8 cellular contexts compared by ENCODE assay signal in genomic region chr1:116168277-116169032, GRCh38. TPM values are rescaled to one million over a fixed set of nuclear protein-coding genes. Genes with fewer than 3 reads are reported as not detected.
DNase-seq lines count a peak whose midpoint lies in the region; ATAC-seq and TF ChIP-seq lines count a peak whose summit lies in the region.

No MANE protein-coding gene starts in this region.

- H3K9ac ChIP-seq in HCT116 (ENCODE audit: low read length) (no peak overlapping the region), endocrine pancreas (ENCODE audit: control insufficient read depth, insufficient read depth, low read length) (peak overlapping the region; percentile 83)

- DNase-seq in GM04504 (ENCODE audit: low read depth) (peak; percentile 12), HCT116 (ENCODE audit: low read depth, low spot score) (no peak), NAMALWA (ENCODE audit: low spot score) (peak; percentile 26), NCI-H524 treated with DMSO at 0.1 percent for 48 hours (lab: John Stamatoyannopoulos, UW) (no peak)
- DNase-seq in activated CD8-positive, alpha-beta memory T cell treated with anti-CD3 and anti-CD28 coated beads, Interleukin-2, amount 10 ng/mL, durations not matched to agents 7 days and 5 days, result peak; percentile 83
- peak; percentile 77 for DNase-seq in stimulated activated CD8-positive, alpha-beta memory T cell treated with anti-CD3 and anti-CD28 coated beads, Interleukin-15, amount 100 ng/mL, for 24 hours (ENCODE audit: low read depth)

- peak overlapping the region in 1 of 2 experiments; percentile 23; a peak in 2 of 4 replicates for H3K4me3 ChIP-seq in HCT116 (replicated peaks in 1 of 2; ENCODE audit: low read depth in 1 of 2, low read length in 2 of 2)
- no peak overlapping the region for H3K4me3 ChIP-seq in endocrine pancreas (ENCODE audit: control insufficient read depth, insufficient read depth, low read length)
- peak overlapping the region; percentile 43 for H3K4me3 ChIP-seq in mesodermal cell (ENCODE audit: extremely low read depth, insufficient read depth, low read length, poor library complexity, severe bottlenecking)

- H3K9me3 Mint-ChIP-seq in activated CD8-positive, alpha-beta memory T cell treated with anti-CD3 and anti-CD28 coated beads, Interleukin-2, amount 10 ng/mL, durations not matched to agents 7 days and 5 days (ENCODE audit: low read depth), result no peaks in the 10 kb centered on the region

- no peaks in the 10 kb centered on the region for H3K79me2 ChIP-seq in HCT116 (ENCODE audit: insufficient read depth, low read length)

- peaks cover 0 to 6% of the 10 kb centered on the region in 2 experiments; a peak in 1 of 4 replicates for H3K4me1 ChIP-seq in HCT116 (ENCODE audit: control insufficient read depth in 1 of 2, insufficient read depth in 2 of 2, low read length in 2 of 2)
- H3K4me1 ChIP-seq in endocrine pancreas (ENCODE audit: control insufficient read depth, insufficient read depth, low read length), result no peaks in the 10 kb centered on the region
- H3K4me1 ChIP-seq in mesodermal cell (ENCODE audit: control insufficient read depth, insufficient read depth, low read length, poor library complexity, severe bottlenecking), result no peaks in the 10 kb centered on the region

- peak; percentile 21 to 69 (median 68); a peak in 4 of 6 replicates for TF ChIP-seq CTCF in HCT116 (IDR thresholded peaks at IDR 0.05 in 2 of 3, conservative IDR thresholded peaks at IDR 0.05 in 1 of 3; ENCODE audit: borderline replicate concordance in 1 of 3, insufficient read depth in 1 of 3, low read depth in 2 of 3, low read length in 2 of 3)

- no peak for TF ChIP-seq POLR2A in HCT116 (IDR thresholded peaks at IDR 0.05; ENCODE audit: borderline replicate concordance, extremely low read depth, insufficient read depth, insufficient read length)

- peak overlapping the region; percentile 61 for H3K4me3 Mint-ChIP-seq in activated CD8-positive, alpha-beta memory T cell treated with anti-CD3 and anti-CD28 coated beads, Interleukin-2, amount 10 ng/mL, durations not matched to agents 7 days and 5 days

- POLR2A ChIA-PET in HCT116 (lab: Charles Lee), result no interaction called here

- no peaks in the 10 kb centered on the region for H3K27me3 Mint-ChIP-seq in activated CD8-positive, alpha-beta memory T cell treated with anti-CD3 and anti-CD28 coated beads, Interleukin-2, amount 10 ng/mL, durations not matched to agents 7 days and 5 days

- peak overlapping the region; percentile 39 for H3K27ac Mint-ChIP-seq in activated CD8-positive, alpha-beta memory T cell treated with anti-CD3 and anti-CD28 coated beads, Interleukin-2, amount 10 ng/mL, durations not matched to agents 7 days and 5 days

- H3K27me3 ChIP-seq in HCT116 (ENCODE audit: insufficient read depth, low read length) (0 out of 2 replicates have a peak, but pooled peaks cover 5% of the 10 kb centered on the region), endocrine pancreas (ENCODE audit: control insufficient read depth, insufficient read depth, low read length) (no peaks in the 10 kb centered on the region)

- peaks cover 6% of the 10 kb centered on the region for H3K4me1 Mint-ChIP-seq in activated CD8-positive, alpha-beta memory T cell treated with anti-CD3 and anti-CD28 coated beads, Interleukin-2, amount 10 ng/mL, durations not matched to agents 7 days and 5 days

- H3K36me3 Mint-ChIP-seq in activated CD8-positive, alpha-beta memory T cell treated with anti-CD3 and anti-CD28 coated beads, Interleukin-2, amount 10 ng/mL, durations not matched to agents 7 days and 5 days, result no peaks in the 10 kb centered on the region

- intact Hi-C loops in HCT116 (cut with micrococcal nuclease), result no loop called here

- peak overlapping the region; percentile 69 for H3K4me2 ChIP-seq in HCT116 (ENCODE audit: low read length)

- H3K36me3 ChIP-seq in HCT116 (ENCODE audit: control insufficient read depth in 1 of 2, insufficient read depth in 2 of 2, low read length in 2 of 2) (no peaks in the 10 kb centered on the region), endocrine pancreas (ENCODE audit: control insufficient read depth, insufficient read depth, low read length) (no peaks in the 10 kb centered on the region), mesodermal cell (ENCODE audit: control insufficient read depth, insufficient read depth, low read length) (no peaks in the 10 kb centered on the region)

- H3K9me3 ChIP-seq in HCT116 (ENCODE audit: control insufficient read depth in 1 of 2, insufficient read depth in 1 of 2, low read depth in 1 of 2, low read length in 2 of 2) (no peaks in the 10 kb centered on the region), endocrine pancreas (ENCODE audit: control insufficient read depth, low read length) (no peaks in the 10 kb centered on the region), mesodermal cell (ENCODE audit: control insufficient read depth, low read length) (no peaks in the 10 kb centered on the region)

- RAD21 ChIA-PET in HCT116 (lab: Charles Lee; ENCODE audit: low non-redundant PET in 1 of 2, low total read pairs in 2 of 2, uncharacterized antibody in 2 of 2, unreplicated experiment in 2 of 2), result no interaction called here

- BruUV-seq in HCT116 (replicated peaks; lab: Mats Ljungman, UMichigan), result no TSS peak

- WGBS in mesodermal cell (ENCODE audit: insufficient coverage in 2 of 2), 2 experiments, result 13 to 17% methylated on average over 33 to 41 of the region's 42 CpGs

- CTCF ChIA-PET in HCT116 (lab: Charles Lee), result no interaction called here
- CTCF ChIA-PET in activated CD8-positive, alpha-beta memory T cell treated with anti-CD3 and anti-CD28 coated beads, Interleukin-2, amount 10 ng/mL, durations not matched to agents 7 days and 5 days (lab: Charles Lee), result interaction anchor here (0.7 to 5.3 kb wide), 11 partner anchors 10 to 317 kb away, joined by 3 to 22 read pairs (median 5); no protein-coding TSS in a partner anchor

- peak overlapping the region; percentile 90 for H2AFZ ChIP-seq in HCT116 (ENCODE audit: low read depth, low read length, poor library complexity, severe bottlenecking)

- no peaks in the 10 kb centered on the region for H4K20me1 ChIP-seq in HCT116 (ENCODE audit: insufficient read depth)

- H3K9me2 ChIP-seq in HCT116 (ENCODE audit: insufficient read depth), result no peaks in the 10 kb centered on the region

- no peak overlapping the region for H3K27ac ChIP-seq in HCT116 (ENCODE audit: low read depth, low read length)
- no peak overlapping the region for H3K27ac ChIP-seq in mesodermal cell (ENCODE audit: low read depth, low read length, severe bottlenecking)

- peak; percentile 95 for ATAC-seq in HCT116
- ATAC-seq in activated CD8-positive, alpha-beta memory T cell treated with anti-CD3 and anti-CD28 coated beads, Interleukin-2, amount 10 ng/mL, durations not matched to agents 7 days and 5 days, result peak; percentile 98

- no peak for TF ChIP-seq RAD21 in HCT116 (IDR thresholded peaks at IDR 0.05; ENCODE audit: low read depth)

TF ChIP-seq in HCT116, 20 proteins besides CTCF, POLR2A, EP300 and RAD21:
- TF ChIP-seq POLR2AphosphoS5 (IDR thresholded peaks at IDR 0.05; ENCODE audit: low read depth, low read length) (no peak), SIN3A (IDR thresholded peaks at IDR 0.05; ENCODE audit: low read depth) (no peak), EZH2phosphoT487 (IDR thresholded peaks at IDR 0.05; ENCODE audit: borderline replicate concordance) (no peak), ATF3 (IDR thresholded peaks at IDR 0.05) (no peak), EGR1 (IDR thresholded peaks at IDR 0.05; ENCODE audit: low read depth) (no peak), CEBPB (IDR thresholded peaks at IDR 0.05; ENCODE audit: low read depth) (no peak), JUND (IDR thresholded peaks at IDR 0.05) (no peak)
- TF ChIP-seq, protein P1, sequence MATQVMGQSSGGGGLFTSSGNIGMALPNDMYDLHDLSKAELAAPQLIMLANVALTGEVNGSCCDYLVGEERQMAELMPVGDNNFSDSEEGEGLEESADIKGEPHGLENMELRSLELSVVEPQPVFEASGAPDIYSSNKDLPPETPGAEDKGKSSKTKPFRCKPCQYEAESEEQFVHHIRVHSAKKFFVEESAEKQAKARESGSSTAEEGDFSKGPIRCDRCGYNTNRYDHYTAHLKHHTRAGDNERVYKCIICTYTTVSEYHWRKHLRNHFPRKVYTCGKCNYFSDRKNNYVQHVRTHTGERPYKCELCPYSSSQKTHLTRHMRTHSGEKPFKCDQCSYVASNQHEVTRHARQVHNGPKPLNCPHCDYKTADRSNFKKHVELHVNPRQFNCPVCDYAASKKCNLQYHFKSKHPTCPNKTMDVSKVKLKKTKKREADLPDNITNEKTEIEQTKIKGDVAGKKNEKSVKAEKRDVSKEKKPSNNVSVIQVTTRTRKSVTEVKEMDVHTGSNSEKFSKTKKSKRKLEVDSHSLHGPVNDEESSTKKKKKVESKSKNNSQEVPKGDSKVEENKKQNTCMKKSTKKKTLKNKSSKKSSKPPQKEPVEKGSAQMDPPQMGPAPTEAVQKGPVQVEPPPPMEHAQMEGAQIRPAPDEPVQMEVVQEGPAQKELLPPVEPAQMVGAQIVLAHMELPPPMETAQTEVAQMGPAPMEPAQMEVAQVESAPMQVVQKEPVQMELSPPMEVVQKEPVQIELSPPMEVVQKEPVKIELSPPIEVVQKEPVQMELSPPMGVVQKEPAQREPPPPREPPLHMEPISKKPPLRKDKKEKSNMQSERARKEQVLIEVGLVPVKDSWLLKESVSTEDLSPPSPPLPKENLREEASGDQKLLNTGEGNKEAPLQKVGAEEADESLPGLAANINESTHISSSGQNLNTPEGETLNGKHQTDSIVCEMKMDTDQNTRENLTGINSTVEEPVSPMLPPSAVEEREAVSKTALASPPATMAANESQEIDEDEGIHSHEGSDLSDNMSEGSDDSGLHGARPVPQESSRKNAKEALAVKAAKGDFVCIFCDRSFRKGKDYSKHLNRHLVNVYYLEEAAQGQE (IDR thresholded peaks at IDR 0.05; ENCODE audit: low read depth), result no peak
TF ChIP-seq in HCT116: peak in this region for 0.

RNA-seq across cellular contexts. Expression of gene MAB21L3, which starts 57.3 kb away (rescaled TPM):
- total RNA-seq in HCT116 (2021; ENCODE audit: unreplicated experiment), result not detected
- polyA plus RNA-seq in HCT116 (2012), result 0.03 and 0.14 TPM in 2 replicates
- total RNA-seq in activated CD8-positive, alpha-beta memory T cell treated with anti-CD3 and anti-CD28 coated beads, Interleukin-2, amount 10 ng/mL, durations not matched to agents 7 days and 5 days, result not detected
- not detected for polyA plus RNA-seq in mesodermal cell (2013, experiment 1 of 2)
- polyA plus RNA-seq in mesodermal cell (2013, experiment 2 of 2), result not detected

Comparison
In these comparisons a context has a peak if more than half of its experiments do, and no peak if none do; other contexts are left out.
1. DNase-seq: peak in GM04504 (single experiment), NAMALWA (single experiment), activated CD8-positive, alpha-beta memory T cell treated with anti-CD3 and anti-CD28 coated beads, Interleukin-2, amount 10 ng/mL, durations not matched to agents 7 days and 5 days (single experiment) and stimulated activated CD8-positive, alpha-beta memory T cell treated with anti-CD3 and anti-CD28 coated beads, Interleukin-15, amount 100 ng/mL, for 24 hours (single experiment); none in HCT116 (single experiment) and NCI-H524 treated with DMSO at 0.1 percent for 48 hours (single experiment).